ENCODE assay signal across 1 cellular context in the genomic region with DNA sequence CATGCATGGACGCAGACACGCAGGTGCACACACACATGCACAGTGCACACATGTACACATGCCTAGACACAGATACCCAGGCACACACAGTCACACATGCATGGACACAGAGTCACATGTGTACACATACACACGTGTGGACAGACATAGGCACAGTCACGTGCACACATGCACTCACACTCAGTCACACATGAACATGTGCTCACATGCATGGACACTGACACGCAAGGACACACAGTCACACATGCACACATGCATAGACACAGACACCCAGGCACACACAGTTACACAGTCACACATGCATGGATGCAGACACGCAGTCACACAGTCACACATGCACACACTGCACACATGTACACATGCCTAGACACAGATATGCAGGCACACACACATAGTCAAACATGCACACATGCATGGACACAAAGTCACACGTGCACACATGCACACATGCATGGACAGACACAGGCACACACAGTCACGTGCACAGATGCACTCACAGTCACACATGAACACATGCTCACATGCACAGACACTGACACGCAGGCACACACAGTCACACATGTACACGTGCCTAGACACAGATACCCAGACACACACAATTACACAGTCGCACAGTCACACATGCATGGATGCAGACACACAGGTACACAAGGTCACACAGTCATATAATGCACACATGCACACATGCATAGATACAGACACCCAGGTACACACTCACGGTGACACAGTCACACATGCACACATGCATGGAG.
TF ChIP-seq lines count a peak whose summit lies in the region.

No MANE protein-coding gene starts in this region.

TF ChIP-seq in GM12878, 131 proteins besides CTCF, POLR2A, EP300 and RAD21:
- TF ChIP-seq, protein P1, sequence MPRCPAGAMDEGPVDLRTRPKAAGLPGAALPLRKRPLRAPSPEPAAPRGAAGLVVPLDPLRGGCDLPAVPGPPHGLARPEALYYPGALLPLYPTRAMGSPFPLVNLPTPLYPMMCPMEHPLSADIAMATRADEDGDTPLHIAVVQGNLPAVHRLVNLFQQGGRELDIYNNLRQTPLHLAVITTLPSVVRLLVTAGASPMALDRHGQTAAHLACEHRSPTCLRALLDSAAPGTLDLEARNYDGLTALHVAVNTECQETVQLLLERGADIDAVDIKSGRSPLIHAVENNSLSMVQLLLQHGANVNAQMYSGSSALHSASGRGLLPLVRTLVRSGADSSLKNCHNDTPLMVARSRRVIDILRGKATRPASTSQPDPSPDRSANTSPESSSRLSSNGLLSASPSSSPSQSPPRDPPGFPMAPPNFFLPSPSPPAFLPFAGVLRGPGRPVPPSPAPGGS (IDR thresholded peaks at IDR 0.05; ENCODE audit: borderline replicate concordance, insufficient read depth, low read depth, low read length, poor library complexity, severe bottlenecking): peak; percentile 58
- 0 out of 4 replicates have a peak, but pooled peaks of 1 of the 2 experiments have one; percentile 20 for TF ChIP-seq BHLHE40 (IDR thresholded peaks at IDR 0.05; ENCODE audit: borderline replicate concordance in 1 of 2, low read depth in 2 of 2, low read length in 1 of 2)
- TF ChIP-seq HSF1 (IDR thresholded peaks at IDR 0.05; ENCODE audit: low read depth, low read length): no peak
- no peak for TF ChIP-seq POLR2AphosphoS2 (IDR thresholded peaks at IDR 0.05; ENCODE audit: low read depth, low read length)
- no peak for TF ChIP-seq ZBTB4 (CRISPR knock-in tag; IDR thresholded peaks at IDR 0.05)
- no peak for TF ChIP-seq NR2F1 (conservative IDR thresholded peaks at IDR 0.05)
- no peak for TF ChIP-seq FOS (IDR thresholded peaks at IDR 0.05; ENCODE audit: borderline replicate concordance, extremely low read depth, insufficient read length)
- TF ChIP-seq BCL11A (IDR thresholded peaks at IDR 0.05; ENCODE audit: low read depth, low read length): no peak
- TF ChIP-seq, protein P2, sequence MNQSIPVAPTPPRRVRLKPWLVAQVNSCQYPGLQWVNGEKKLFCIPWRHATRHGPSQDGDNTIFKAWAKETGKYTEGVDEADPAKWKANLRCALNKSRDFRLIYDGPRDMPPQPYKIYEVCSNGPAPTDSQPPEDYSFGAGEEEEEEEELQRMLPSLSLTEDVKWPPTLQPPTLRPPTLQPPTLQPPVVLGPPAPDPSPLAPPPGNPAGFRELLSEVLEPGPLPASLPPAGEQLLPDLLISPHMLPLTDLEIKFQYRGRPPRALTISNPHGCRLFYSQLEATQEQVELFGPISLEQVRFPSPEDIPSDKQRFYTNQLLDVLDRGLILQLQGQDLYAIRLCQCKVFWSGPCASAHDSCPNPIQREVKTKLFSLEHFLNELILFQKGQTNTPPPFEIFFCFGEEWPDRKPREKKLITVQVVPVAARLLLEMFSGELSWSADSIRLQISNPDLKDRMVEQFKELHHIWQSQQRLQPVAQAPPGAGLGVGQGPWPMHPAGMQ (IDR thresholded peaks at IDR 0.05; ENCODE audit: borderline replicate concordance): no peak
- TF ChIP-seq SRF (IDR thresholded peaks at IDR 0.05; ENCODE audit: low read depth in 2 of 2, low read length in 2 of 2): no peak
